Comparison of ENCODE assay signal across 1 cellular context in the genomic region with DNA sequence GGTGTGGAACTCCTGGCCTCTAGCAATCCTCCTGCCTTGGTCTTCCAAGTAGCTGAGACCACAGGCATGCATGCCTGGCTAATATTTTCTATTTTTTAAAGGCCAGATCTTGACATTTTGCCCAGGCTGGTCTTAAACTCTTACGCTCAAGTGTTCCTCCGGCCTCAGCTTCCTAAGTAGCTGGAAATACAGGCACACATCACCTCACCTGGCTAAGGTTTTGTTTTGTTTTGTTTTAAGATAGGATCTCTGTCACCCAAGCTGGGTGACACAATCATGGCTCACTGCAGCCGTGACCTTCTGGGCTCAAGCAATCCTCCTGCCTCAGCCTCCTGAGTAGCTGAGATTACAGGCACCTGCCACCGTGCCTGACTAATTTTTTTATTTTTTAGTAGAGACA.
TF ChIP-seq lines count a peak whose summit lies in the region.

No MANE protein-coding gene starts in this region.

TF ChIP-seq in HCT116, 20 proteins besides CTCF, POLR2A, EP300 and RAD21 (continued from another document):
- TF ChIP-seq TCF7L2 (IDR thresholded peaks at IDR 0.05; ENCODE audit: borderline replicate concordance, extremely low read depth, insufficient read depth, insufficient read length) (no peak), SIN3A (IDR thresholded peaks at IDR 0.05; ENCODE audit: low read depth) (no peak), FOSL1 (IDR thresholded peaks at IDR 0.05; ENCODE audit: low read depth) (no peak), ELF1 (IDR thresholded peaks at IDR 0.05; ENCODE audit: borderline replicate concordance, low read depth) (no peak), CBX3 (IDR thresholded peaks at IDR 0.05; ENCODE audit: low read depth) (no peak), EZH2phosphoT487 (IDR thresholded peaks at IDR 0.05; ENCODE audit: borderline replicate concordance) (no peak), ZFX (IDR thresholded peaks at IDR 0.05) (no peak)
- TF ChIP-seq, protein P1, sequence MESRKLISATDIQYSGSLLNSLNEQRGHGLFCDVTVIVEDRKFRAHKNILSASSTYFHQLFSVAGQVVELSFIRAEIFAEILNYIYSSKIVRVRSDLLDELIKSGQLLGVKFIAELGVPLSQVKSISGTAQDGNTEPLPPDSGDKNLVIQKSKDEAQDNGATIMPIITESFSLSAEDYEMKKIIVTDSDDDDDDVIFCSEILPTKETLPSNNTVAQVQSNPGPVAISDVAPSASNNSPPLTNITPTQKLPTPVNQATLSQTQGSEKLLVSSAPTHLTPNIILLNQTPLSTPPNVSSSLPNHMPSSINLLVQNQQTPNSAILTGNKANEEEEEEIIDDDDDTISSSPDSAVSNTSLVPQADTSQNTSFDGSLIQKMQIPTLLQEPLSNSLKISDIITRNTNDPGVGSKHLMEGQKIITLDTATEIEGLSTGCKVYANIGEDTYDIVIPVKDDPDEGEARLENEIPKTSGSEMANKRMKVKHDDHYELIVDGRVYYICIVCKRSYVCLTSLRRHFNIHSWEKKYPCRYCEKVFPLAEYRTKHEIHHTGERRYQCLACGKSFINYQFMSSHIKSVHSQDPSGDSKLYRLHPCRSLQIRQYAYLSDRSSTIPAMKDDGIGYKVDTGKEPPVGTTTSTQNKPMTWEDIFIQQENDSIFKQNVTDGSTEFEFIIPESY (IDR thresholded peaks at IDR 0.05; ENCODE audit: extremely low read depth, insufficient replicate concordance, low read length): no peak
